In genomic region chr21:45640888-45641479, GRCh38 we compare ENCODE assay signal across 8 cellular contexts. TPM values are rescaled to one million over a fixed set of nuclear protein-coding genes. Genes with fewer than 3 reads are reported as not detected.
A peak's percentile ranks its signal among the peaks of the same experiment; 100 is the strongest.
DNase-seq lines count a peak whose midpoint lies in the region; ATAC-seq, FAIRE-seq and TF ChIP-seq lines count a peak whose summit lies in the region.

No MANE protein-coding gene starts in this region.

- H3K4me1 Mint-ChIP-seq in activated naive CD4-positive, alpha-beta T cell treated with anti-CD3 and anti-CD28 coated beads, Interleukin-2, amount 10 ng/mL, durations not matched to agents 7 days and 5 days: peaks cover 35% of the 10 kb centered on the region

- H3K27me3 Mint-ChIP-seq in activated naive CD4-positive, alpha-beta T cell treated with anti-CD3 and anti-CD28 coated beads, Interleukin-2, amount 10 ng/mL, durations not matched to agents 7 days and 5 days: peaks cover 38% of the 10 kb centered on the region

- H3K4me1 ChIP-seq in HepG2 (ENCODE audit: insufficient read depth, low read length): no peaks in the 10 kb centered on the region
- peaks cover 21 to 39% of the 10 kb centered on the region in 2 experiments for H3K4me1 ChIP-seq in SK-N-SH (ENCODE audit: control insufficient read depth in 1 of 2, insufficient read depth in 2 of 2, low read depth in 1 of 2, low read length in 1 of 2)

- TF ChIP-seq EP300 in HepG2 (IDR thresholded peaks at IDR 0.05; ENCODE audit: low read depth in 2 of 2, low read length in 2 of 2): no peak
- no peak for TF ChIP-seq EP300 in HepG2 (CRISPR knock-in tag; IDR thresholded peaks at IDR 0.05; ENCODE audit: borderline replicate concordance)
- no peak for TF ChIP-seq EP300 in SK-N-SH (IDR thresholded peaks at IDR 0.05; ENCODE audit: borderline replicate concordance in 1 of 2, low read depth in 1 of 2, low read length in 1 of 2)

- 6% methylated on average over 11 of the region's 23 CpGs for WGBS in HepG2 (ENCODE audit: low lambda C conversion rate)
- 84% methylated on average over 17 of the region's 23 CpGs for WGBS in SK-N-SH (ENCODE audit: low lambda C conversion rate)

- intact Hi-C loops in HepG2 (cut with micrococcal nuclease; ENCODE audit: unreplicated experiment): no loop called here

- POLR2A ChIA-PET in BJ (lab: Charles Lee) (no interaction called here), HepG2 (lab: Yijun Ruan, JAX) (no interaction called here), SK-N-SH (lab: Yijun Ruan, JAX) (interaction anchor here (2.6 kb wide), 1 partner anchor 85 kb away, joined by 13 read pairs; no protein-coding TSS in a partner anchor)

- H3K9ac ChIP-seq in HepG2 (ENCODE audit: insufficient read depth, low read depth, low read length) (no peak overlapping the region), SK-N-SH (no peak overlapping the region)

- H3K79me2 ChIP-seq in HepG2 (ENCODE audit: insufficient read depth, low read length): no peaks in the 10 kb centered on the region
- H3K79me2 ChIP-seq in SK-N-SH (ENCODE audit: insufficient read depth): peaks cover 10% of the 10 kb centered on the region; the same call in 1 of the 2 replicates

- in situ Hi-C loops in HepG2 (cut with HindIII; ENCODE audit: extremely low pct_ligation_motif_present, low pct_unique_long_range_greater_than_20kb): no loop called here

- H3K4me2 ChIP-seq in HepG2 (ENCODE audit: low read depth, low read length) (peak overlapping the region; percentile 20; the same call in 1 of the 2 replicates), SK-N-SH (no peak overlapping the region)

- H3K36me3 ChIP-seq in BJ (ENCODE audit: control insufficient read depth, insufficient read depth, low read length): no peaks in the 10 kb centered on the region
- no peaks in the 10 kb centered on the region for H3K36me3 ChIP-seq in HepG2 (replicated peaks in 1 of 2; ENCODE audit: control insufficient read depth in 1 of 2, insufficient read depth in 2 of 2, low read length in 2 of 2)
- H3K36me3 ChIP-seq in SK-N-SH (replicated peaks in 1 of 2; ENCODE audit: control insufficient read depth in 1 of 2, insufficient read depth in 2 of 2, low read length in 1 of 2): no peaks in the 10 kb centered on the region

- no TSS peak for BruUV-seq in HepG2 (replicated peaks; lab: Mats Ljungman, UMichigan)

- H3K4me3 ChIP-seq in BJ (ENCODE audit: low read depth, low read length): no peak overlapping the region
- no peak overlapping the region for H3K4me3 ChIP-seq in HepG2 (replicated peaks in 1 of 3; ENCODE audit: insufficient read depth in 1 of 3, low read depth in 2 of 3, low read length in 3 of 3)
- no peak overlapping the region for H3K4me3 ChIP-seq in SK-N-SH (ENCODE audit: low read depth in 2 of 2, low read length in 1 of 2)

- H3K4me3 Mint-ChIP-seq in activated naive CD4-positive, alpha-beta T cell treated with anti-CD3 and anti-CD28 coated beads, Interleukin-2, amount 10 ng/mL, durations not matched to agents 7 days and 5 days: peak overlapping the region; percentile 51

- peak; percentile 30 for TF ChIP-seq CTCF in BJ (IDR thresholded peaks at IDR 0.05; ENCODE audit: insufficient read depth, low read depth, low read length)
- peak; percentile 22; the same call in 1 of the 3 replicates for TF ChIP-seq CTCF in GM12872 (IDR thresholded peaks at IDR 0.05; ENCODE audit: insufficient read depth, low read depth, low read length)
- TF ChIP-seq CTCF in HepG2 (CRISPR knock-in tag; IDR thresholded peaks at IDR 0.05): no peak
- no peak for TF ChIP-seq CTCF in SK-N-SH (IDR thresholded peaks at IDR 0.05)

- no peak overlapping the region for H2AFZ ChIP-seq in HepG2 (ENCODE audit: low read length)
- H2AFZ ChIP-seq in SK-N-SH (ENCODE audit: low read depth): no peak overlapping the region

- no peak overlapping the region for H3K27ac Mint-ChIP-seq in activated naive CD4-positive, alpha-beta T cell treated with anti-CD3 and anti-CD28 coated beads, Interleukin-2, amount 10 ng/mL, durations not matched to agents 7 days and 5 days

- DNase-seq in BJ (ENCODE audit: low read depth) (no peak), HepG2 (ENCODE audit: low spot score) (no peak), NCI-H1694 (lab: John Stamatoyannopoulos, UW) (no peak), SK-N-SH (no peak), medulla oblongata (ENCODE audit: extremely low spot score) (no peak)
- no peak for DNase-seq in activated naive CD4-positive, alpha-beta T cell treated with anti-CD3 and anti-CD28 coated beads, Interleukin-2, amount 10 ng/mL, durations not matched to agents 7 days and 5 days

- H3K27ac ChIP-seq in HepG2 (ENCODE audit: extremely low read length, insufficient read depth, low read length): no peak overlapping the region
- H3K27ac ChIP-seq in SK-N-SH (ENCODE audit: low read depth in 2 of 2, low read length in 1 of 2): peak overlapping the region in 1 of 2 experiments; percentile 82; a peak in 2 of 4 replicates

- ATAC-seq in HepG2 (peak; percentile 88), HG02973 (IDR thresholded peaks at IDR 0.05; ENCODE audit: unreplicated experiment) (no peak)

- no peak for FAIRE-seq in HepG2 (lab: Jason Lieb, UNC)

- H3K9me3 ChIP-seq in HepG2 (ENCODE audit: low read length): no peaks in the 10 kb centered on the region
- no peaks in the 10 kb centered on the region for H3K9me3 ChIP-seq in SK-N-SH

- H3K36me3 Mint-ChIP-seq in activated naive CD4-positive, alpha-beta T cell treated with anti-CD3 and anti-CD28 coated beads, Interleukin-2, amount 10 ng/mL, durations not matched to agents 7 days and 5 days: peaks cover 2% of the 10 kb centered on the region

- H4K20me1 ChIP-seq in HepG2 (ENCODE audit: insufficient read depth, low read length) (no peaks in the 10 kb centered on the region), SK-N-SH (ENCODE audit: insufficient read depth) (peaks cover 13% of the 10 kb centered on the region)

- no peaks in the 10 kb centered on the region for H3K9me3 Mint-ChIP-seq in activated naive CD4-positive, alpha-beta T cell treated with anti-CD3 and anti-CD28 coated beads, Interleukin-2, amount 10 ng/mL, durations not matched to agents 7 days and 5 days

- TF ChIP-seq POLR2A in HepG2 (IDR thresholded peaks at IDR 0.05; ENCODE audit: insufficient read depth in 1 of 2, low read depth in 2 of 2, low read length in 2 of 2): no peak

- TF ChIP-seq RAD21 in HepG2 (CRISPR knock-in tag; IDR thresholded peaks at IDR 0.05): no peak
- no peak for TF ChIP-seq RAD21 in SK-N-SH (IDR thresholded peaks at IDR 0.05; ENCODE audit: low read length)

- CTCF ChIA-PET in BJ (lab: Yijun Ruan, JAX) (no interaction called here), HepG2 (lab: Yijun Ruan, JAX; ENCODE audit: low intra/inter-chr PET ratio, low total read pairs) (no interaction called here), SK-N-SH (lab: Yijun Ruan, JAX) (interaction anchor here (0.6 to 5.8 kb wide), 4 partner anchors 44 to 535 kb away, joined by 3 to 45 read pairs (median 4); no protein-coding TSS in a partner anchor)
- CTCF ChIA-PET in activated naive CD4-positive, alpha-beta T cell treated with anti-CD3 and anti-CD28 coated beads, Interleukin-2, amount 10 ng/mL, durations not matched to agents 7 days and 5 days (lab: Charles Lee): no interaction called here

- peaks cover 7% of the 10 kb centered on the region for H3F3A ChIP-seq in SK-N-SH (replicated peaks; ENCODE audit: insufficient read depth)

- no peaks in the 10 kb centered on the region for H3K9me2 ChIP-seq in SK-N-SH

- H3K27me3 ChIP-seq in BJ (ENCODE audit: control insufficient read depth, insufficient read depth, low read length) (peaks cover 2% of the 10 kb centered on the region), HepG2 (ENCODE audit: control insufficient read depth in 1 of 2, insufficient read depth in 2 of 2, low read length in 2 of 2) (peaks cover 0 to 7% of the 10 kb centered on the region in 2 experiments; a peak in 4 of 5 replicates), SK-N-SH (ENCODE audit: insufficient read depth) (no peaks in the 10 kb centered on the region)

TF ChIP-seq in HepG2, 621 proteins besides CTCF, POLR2A, EP300 and RAD21 (continues in another document):
- TF ChIP-seq PRPF4 (IDR thresholded peaks at IDR 0.05; ENCODE audit: low read depth, low read length, poor library complexity, severe bottlenecking): no peak

TF ChIP-seq in SK-N-SH, 30 proteins besides CTCF, POLR2A, EP300 and RAD21 (continues in another document):
- no peak for TF ChIP-seq YY1 (IDR thresholded peaks at IDR 0.05; ENCODE audit: low read depth)
- TF ChIP-seq, protein P1, sequence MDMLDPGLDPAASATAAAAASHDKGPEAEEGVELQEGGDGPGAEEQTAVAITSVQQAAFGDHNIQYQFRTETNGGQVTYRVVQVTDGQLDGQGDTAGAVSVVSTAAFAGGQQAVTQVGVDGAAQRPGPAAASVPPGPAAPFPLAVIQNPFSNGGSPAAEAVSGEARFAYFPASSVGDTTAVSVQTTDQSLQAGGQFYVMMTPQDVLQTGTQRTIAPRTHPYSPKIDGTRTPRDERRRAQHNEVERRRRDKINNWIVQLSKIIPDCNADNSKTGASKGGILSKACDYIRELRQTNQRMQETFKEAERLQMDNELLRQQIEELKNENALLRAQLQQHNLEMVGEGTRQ (IDR thresholded peaks at IDR 0.05; ENCODE audit: borderline replicate concordance, low read depth, low read length): no peak

RNA-seq across cellular contexts. Expression of gene PCBP3, which starts 2.5 kb away (rescaled TPM):
- polyA plus RNA-seq in BJ (2011; rRNA removed): 0.99 and 2.1 TPM in 2 replicates
- 3.1 and 4.7 TPM in 2 replicates for polyA minus RNA-seq in BJ (2011; rRNA and poly(A)+ RNA removed)
- total RNA-seq in HepG2 (2016; rRNA removed; fragmentation: Illumina TruSeq; extraction: Trizol): not detected in 2 replicates
- total RNA-seq in HepG2 (2016; cell fraction: cytosol; rRNA removed; fragmentation: Illumina TruSeq; extraction: Trizol; ENCODE audit: low read depth): not detected in 2 replicates
- not detected in 2 replicates for total RNA-seq in HepG2 (2016; cell fraction: insoluble cytoplasmic fraction; rRNA removed; fragmentation: Illumina TruSeq; extraction: Trizol)
- not detected in 2 replicates for total RNA-seq in HepG2 (2016; cell fraction: membrane; rRNA removed; fragmentation: Illumina TruSeq; extraction: Trizol)
- not detected in 2 replicates for total RNA-seq in HepG2 (2016; cell fraction: nucleus; rRNA removed; fragmentation: Illumina TruSeq; extraction: Trizol)
- polyA plus RNA-seq in HepG2 (2011; rRNA removed): not detected in 2 replicates
- polyA plus RNA-seq in HepG2 (2011; cell fraction: cytosol; rRNA removed): not detected in 2 replicates
- not detected in 2 replicates for polyA plus RNA-seq in HepG2 (2011; cell fraction: nucleus; rRNA removed)
- not detected in 2 replicates for polyA plus RNA-seq in HepG2 (2012)
- polyA plus RNA-seq in HepG2 (2016; cell fraction: cytosol; fragmentation: Illumina TruSeq; extraction: Trizol; ENCODE audit: low read depth): not detected in 2 replicates
- not detected in 2 replicates for polyA plus RNA-seq in HepG2 (2016; cell fraction: insoluble cytoplasmic fraction; fragmentation: Illumina TruSeq; extraction: Trizol; ENCODE audit: low read depth)
- polyA plus RNA-seq in HepG2 (2016; cell fraction: membrane; fragmentation: Illumina TruSeq; extraction: Trizol; ENCODE audit: low read depth): not detected in 2 replicates
- polyA plus RNA-seq in HepG2 (2016; cell fraction: nucleus; fragmentation: Illumina TruSeq; extraction: Trizol; ENCODE audit: insufficient read depth, low read depth): not detected in 2 replicates
- not detected in 2 replicates for polyA minus RNA-seq in HepG2 (2011; rRNA and poly(A)+ RNA removed; ENCODE audit: low replicate concordance)
- polyA minus RNA-seq in HepG2 (2011; cell fraction: cytosol; rRNA and poly(A)+ RNA removed): not detected in 2 replicates
- polyA minus RNA-seq in HepG2 (2011; cell fraction: nucleus; rRNA and poly(A)+ RNA removed): not detected in 2 replicates
- polyA plus RNA-seq in SK-N-SH (2012; rRNA removed): 4.2 and 9.5 TPM in 2 replicates
- polyA plus RNA-seq in SK-N-SH (2012; cell fraction: cytosol; rRNA removed): 5.8 and 7.4 TPM in 2 replicates
- 16.9 and 21.5 TPM in 2 replicates for polyA plus RNA-seq in SK-N-SH (2012; cell fraction: nucleus; rRNA removed)

Comparison
In these comparisons a context has a peak if more than half of its experiments do, and no peak if none do; other contexts are left out.
1. CTCF ChIP-seq: peak in BJ (single experiment) and GM12872 (single experiment); none in HepG2 (single experiment) and SK-N-SH (single experiment).